Comparison of ENCODE assay signal across 3 cellular contexts in the genomic region with DNA sequence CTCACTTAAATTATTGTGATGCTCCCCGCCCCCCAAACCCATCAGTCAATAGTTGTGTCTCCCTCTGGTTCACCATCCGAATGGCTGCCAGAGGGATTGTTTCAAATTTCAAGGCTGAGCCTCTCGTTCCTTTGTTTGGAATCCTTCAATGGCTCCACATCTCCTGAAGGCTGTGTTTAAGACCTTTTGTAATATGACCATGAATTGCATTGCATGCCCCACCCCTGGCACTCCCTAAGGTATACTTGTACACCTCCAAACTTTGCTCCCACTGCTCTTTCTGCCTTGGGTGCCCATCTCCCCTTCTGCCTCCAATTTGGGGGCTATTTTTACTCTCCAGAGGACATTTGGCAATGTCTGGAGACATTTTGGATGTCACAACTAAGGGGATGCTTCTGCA.
A peak's percentile ranks its signal among the peaks of the same experiment; 100 is the strongest.
TF ChIP-seq lines count a peak whose summit lies in the region.

No MANE protein-coding gene starts in this region.

TF ChIP-seq in SK-N-SH treated with all-trans-retinoic acid at 6 μM for 48 hours, 23 proteins besides CTCF, POLR2A, EP300 and RAD21:
- TF ChIP-seq, protein P1, sequence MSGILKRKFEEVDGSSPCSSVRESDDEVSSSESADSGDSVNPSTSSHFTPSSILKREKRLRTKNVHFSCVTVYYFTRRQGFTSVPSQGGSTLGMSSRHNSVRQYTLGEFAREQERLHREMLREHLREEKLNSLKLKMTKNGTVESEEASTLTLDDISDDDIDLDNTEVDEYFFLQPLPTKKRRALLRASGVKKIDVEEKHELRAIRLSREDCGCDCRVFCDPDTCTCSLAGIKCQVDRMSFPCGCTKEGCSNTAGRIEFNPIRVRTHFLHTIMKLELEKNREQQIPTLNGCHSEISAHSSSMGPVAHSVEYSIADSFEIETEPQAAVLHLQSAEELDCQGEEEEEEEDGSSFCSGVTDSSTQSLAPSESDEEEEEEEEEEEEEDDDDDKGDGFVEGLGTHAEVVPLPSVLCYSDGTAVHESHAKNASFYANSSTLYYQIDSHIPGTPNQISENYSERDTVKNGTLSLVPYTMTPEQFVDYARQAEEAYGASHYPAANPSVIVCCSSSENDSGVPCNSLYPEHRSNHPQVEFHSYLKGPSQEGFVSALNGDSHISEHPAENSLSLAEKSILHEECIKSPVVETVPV (CRISPR knock-in tag; IDR thresholded peaks at IDR 0.05), result no peak
- peak; percentile 86 for TF ChIP-seq ZNF70 (CRISPR knock-in tag; IDR thresholded peaks at IDR 0.05)
- TF ChIP-seq ISL1 (CRISPR knock-in tag; IDR thresholded peaks at IDR 0.05), result no peak
- TF ChIP-seq ZNF565 (CRISPR knock-in tag; conservative IDR thresholded peaks at IDR 0.05; ENCODE audit: low read depth), result no peak

TF ChIP-seq in SK-N-SH, 30 proteins besides CTCF, POLR2A, EP300 and RAD21 (continued from another document):
- TF ChIP-seq EZH2phosphoT487 (IDR thresholded peaks at IDR 0.05; ENCODE audit: borderline replicate concordance, low read depth) (no peak), SMC3 (IDR thresholded peaks at IDR 0.05; ENCODE audit: low read depth, low read length) (no peak), NFIC (IDR thresholded peaks at IDR 0.05; ENCODE audit: borderline replicate concordance) (no peak), NRF1 (IDR thresholded peaks at IDR 0.05; ENCODE audit: low read depth, low read length) (no peak)
- TF ChIP-seq, protein P2, sequence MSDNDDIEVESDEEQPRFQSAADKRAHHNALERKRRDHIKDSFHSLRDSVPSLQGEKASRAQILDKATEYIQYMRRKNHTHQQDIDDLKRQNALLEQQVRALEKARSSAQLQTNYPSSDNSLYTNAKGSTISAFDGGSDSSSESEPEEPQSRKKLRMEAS (IDR thresholded peaks at IDR 0.05; ENCODE audit: low read depth), result no peak
- TF ChIP-seq, protein P3, sequence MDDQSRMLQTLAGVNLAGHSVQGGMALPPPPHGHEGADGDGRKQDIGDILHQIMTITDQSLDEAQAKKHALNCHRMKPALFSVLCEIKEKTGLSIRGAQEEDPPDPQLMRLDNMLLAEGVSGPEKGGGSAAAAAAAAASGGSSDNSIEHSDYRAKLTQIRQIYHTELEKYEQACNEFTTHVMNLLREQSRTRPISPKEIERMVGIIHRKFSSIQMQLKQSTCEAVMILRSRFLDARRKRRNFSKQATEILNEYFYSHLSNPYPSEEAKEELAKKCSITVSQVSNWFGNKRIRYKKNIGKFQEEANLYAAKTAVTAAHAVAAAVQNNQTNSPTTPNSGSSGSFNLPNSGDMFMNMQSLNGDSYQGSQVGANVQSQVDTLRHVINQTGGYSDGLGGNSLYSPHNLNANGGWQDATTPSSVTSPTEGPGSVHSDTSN (IDR thresholded peaks at IDR 0.05), result no peak

TF ChIP-seq in GM23338, 12 proteins besides CTCF, POLR2A, EP300 and RAD21 (continued from another document):
- TF ChIP-seq, protein P4, sequence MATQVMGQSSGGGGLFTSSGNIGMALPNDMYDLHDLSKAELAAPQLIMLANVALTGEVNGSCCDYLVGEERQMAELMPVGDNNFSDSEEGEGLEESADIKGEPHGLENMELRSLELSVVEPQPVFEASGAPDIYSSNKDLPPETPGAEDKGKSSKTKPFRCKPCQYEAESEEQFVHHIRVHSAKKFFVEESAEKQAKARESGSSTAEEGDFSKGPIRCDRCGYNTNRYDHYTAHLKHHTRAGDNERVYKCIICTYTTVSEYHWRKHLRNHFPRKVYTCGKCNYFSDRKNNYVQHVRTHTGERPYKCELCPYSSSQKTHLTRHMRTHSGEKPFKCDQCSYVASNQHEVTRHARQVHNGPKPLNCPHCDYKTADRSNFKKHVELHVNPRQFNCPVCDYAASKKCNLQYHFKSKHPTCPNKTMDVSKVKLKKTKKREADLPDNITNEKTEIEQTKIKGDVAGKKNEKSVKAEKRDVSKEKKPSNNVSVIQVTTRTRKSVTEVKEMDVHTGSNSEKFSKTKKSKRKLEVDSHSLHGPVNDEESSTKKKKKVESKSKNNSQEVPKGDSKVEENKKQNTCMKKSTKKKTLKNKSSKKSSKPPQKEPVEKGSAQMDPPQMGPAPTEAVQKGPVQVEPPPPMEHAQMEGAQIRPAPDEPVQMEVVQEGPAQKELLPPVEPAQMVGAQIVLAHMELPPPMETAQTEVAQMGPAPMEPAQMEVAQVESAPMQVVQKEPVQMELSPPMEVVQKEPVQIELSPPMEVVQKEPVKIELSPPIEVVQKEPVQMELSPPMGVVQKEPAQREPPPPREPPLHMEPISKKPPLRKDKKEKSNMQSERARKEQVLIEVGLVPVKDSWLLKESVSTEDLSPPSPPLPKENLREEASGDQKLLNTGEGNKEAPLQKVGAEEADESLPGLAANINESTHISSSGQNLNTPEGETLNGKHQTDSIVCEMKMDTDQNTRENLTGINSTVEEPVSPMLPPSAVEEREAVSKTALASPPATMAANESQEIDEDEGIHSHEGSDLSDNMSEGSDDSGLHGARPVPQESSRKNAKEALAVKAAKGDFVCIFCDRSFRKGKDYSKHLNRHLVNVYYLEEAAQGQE (IDR thresholded peaks at IDR 0.05; ENCODE audit: unreplicated experiment), result no peak
- TF ChIP-seq STAT1 (IDR thresholded peaks at IDR 0.05; ENCODE audit: unreplicated experiment), result no peak
- no peak for TF ChIP-seq POLR2AphosphoS5 (IDR thresholded peaks at IDR 0.05; ENCODE audit: low read depth)
- TF ChIP-seq CREB1 (CRISPR knock-in tag; IDR thresholded peaks at IDR 0.05; ENCODE audit: low read depth), result no peak
- TF ChIP-seq, protein P5, sequence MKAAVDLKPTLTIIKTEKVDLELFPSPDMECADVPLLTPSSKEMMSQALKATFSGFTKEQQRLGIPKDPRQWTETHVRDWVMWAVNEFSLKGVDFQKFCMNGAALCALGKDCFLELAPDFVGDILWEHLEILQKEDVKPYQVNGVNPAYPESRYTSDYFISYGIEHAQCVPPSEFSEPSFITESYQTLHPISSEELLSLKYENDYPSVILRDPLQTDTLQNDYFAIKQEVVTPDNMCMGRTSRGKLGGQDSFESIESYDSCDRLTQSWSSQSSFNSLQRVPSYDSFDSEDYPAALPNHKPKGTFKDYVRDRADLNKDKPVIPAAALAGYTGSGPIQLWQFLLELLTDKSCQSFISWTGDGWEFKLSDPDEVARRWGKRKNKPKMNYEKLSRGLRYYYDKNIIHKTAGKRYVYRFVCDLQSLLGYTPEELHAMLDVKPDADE (IDR thresholded peaks at IDR 0.05), result no peak
- TF ChIP-seq, protein P6, sequence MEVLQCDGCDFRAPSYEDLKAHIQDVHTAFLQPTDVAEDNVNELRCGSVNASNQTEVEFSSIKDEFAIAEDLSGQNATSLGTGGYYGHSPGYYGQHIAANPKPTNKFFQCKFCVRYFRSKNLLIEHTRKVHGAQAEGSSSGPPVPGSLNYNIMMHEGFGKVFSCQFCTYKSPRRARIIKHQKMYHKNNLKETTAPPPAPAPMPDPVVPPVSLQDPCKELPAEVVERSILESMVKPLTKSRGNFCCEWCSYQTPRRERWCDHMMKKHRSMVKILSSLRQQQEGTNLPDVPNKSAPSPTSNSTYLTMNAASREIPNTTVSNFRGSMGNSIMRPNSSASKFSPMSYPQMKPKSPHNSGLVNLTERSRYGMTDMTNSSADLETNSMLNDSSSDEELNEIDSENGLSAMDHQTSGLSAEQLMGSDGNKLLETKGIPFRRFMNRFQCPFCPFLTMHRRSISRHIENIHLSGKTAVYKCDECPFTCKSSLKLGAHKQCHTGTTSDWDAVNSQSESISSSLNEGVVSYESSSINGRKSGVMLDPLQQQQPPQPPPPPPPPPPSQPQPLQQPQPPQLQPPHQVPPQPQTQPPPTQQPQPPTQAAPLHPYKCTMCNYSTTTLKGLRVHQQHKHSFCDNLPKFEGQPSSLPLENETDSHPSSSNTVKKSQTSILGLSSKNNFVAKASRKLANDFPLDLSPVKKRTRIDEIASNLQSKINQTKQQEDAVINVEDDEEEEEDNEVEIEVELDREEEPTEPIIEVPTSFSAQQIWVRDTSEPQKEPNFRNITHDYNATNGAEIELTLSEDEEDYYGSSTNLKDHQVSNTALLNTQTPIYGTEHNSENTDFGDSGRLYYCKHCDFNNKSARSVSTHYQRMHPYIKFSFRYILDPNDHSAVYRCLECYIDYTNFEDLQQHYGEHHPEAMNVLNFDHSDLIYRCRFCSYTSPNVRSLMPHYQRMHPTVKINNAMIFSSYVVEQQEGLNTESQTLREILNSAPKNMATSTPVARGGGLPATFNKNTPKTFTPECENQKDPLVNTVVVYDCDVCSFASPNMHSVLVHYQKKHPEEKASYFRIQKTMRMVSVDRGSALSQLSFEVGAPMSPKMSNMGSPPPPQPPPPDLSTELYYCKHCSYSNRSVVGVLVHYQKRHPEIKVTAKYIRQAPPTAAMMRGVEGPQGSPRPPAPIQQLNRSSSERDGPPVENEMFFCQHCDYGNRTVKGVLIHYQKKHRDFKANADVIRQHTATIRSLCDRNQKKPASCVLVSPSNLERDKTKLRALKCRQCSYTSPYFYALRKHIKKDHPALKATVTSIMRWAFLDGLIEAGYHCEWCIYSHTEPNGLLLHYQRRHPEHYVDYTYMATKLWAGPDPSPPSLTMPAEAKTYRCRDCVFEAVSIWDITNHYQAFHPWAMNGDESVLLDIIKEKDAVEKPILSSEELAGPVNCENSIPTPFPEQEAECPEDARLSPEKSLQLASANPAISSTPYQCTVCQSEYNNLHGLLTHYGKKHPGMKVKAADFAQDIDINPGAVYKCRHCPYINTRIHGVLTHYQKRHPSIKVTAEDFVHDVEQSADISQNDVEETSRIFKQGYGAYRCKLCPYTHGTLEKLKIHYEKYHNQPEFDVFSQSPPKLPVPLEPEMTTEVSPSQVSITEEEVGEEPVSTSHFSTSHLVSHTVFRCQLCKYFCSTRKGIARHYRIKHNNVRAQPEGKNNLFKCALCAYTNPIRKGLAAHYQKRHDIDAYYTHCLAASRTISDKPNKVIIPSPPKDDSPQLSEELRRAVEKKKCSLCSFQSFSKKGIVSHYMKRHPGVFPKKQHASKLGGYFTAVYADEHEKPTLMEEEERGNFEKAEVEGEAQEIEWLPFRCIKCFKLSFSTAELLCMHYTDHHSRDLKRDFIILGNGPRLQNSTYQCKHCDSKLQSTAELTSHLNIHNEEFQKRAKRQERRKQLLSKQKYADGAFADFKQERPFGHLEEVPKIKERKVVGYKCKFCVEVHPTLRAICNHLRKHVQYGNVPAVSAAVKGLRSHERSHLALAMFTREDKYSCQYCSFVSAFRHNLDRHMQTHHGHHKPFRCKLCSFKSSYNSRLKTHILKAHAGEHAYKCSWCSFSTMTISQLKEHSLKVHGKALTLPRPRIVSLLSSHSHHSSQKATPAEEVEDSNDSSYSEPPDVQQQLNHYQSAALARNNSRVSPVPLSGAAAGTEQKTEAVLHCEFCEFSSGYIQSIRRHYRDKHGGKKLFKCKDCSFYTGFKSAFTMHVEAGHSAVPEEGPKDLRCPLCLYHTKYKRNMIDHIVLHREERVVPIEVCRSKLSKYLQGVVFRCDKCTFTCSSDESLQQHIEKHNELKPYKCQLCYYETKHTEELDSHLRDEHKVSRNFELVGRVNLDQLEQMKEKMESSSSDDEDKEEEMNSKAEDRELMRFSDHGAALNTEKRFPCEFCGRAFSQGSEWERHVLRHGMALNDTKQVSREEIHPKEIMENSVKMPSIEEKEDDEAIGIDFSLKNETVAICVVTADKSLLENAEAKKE (CRISPR knock-in tag; IDR thresholded peaks at IDR 0.05), result no peak
- no peak for TF ChIP-seq JUNB (IDR thresholded peaks at IDR 0.05; ENCODE audit: unreplicated experiment)
- no peak for TF ChIP-seq EZH2phosphoT487 (IDR thresholded peaks at IDR 0.05; ENCODE audit: unreplicated experiment)
